Comparison of ENCODE assay signal across 1 cellular context in genomic region chr16:85858984-85859817, GRCh38.
A peak's percentile ranks its signal among the peaks of the same experiment; 100 is the strongest.
TF ChIP-seq lines count a peak whose summit lies in the region.

No MANE protein-coding gene starts in this region.

TF ChIP-seq in HepG2, 621 proteins besides CTCF, POLR2A, EP300 and RAD21:
- TF ChIP-seq DPF2 (CRISPR knock-in tag; IDR thresholded peaks at IDR 0.05; ENCODE audit: borderline replicate concordance, low read depth) (no peak), TIGD3 (CRISPR knock-in tag; IDR thresholded peaks at IDR 0.05; ENCODE audit: borderline replicate concordance) (no peak), GABPB1 (CRISPR knock-in tag; IDR thresholded peaks at IDR 0.05) (no peak), ELF4 (CRISPR knock-in tag; IDR thresholded peaks at IDR 0.05; ENCODE audit: borderline replicate concordance) (no peak), BCLAF1 (IDR thresholded peaks at IDR 0.05) (no peak), TRIM22 (IDR thresholded peaks at IDR 0.05) (0 out of 2 replicates have a peak, but pooled peaks have one; percentile 66), ZFX (CRISPR knock-in tag; IDR thresholded peaks at IDR 0.05; ENCODE audit: low read depth) (no peak), KMT2A (CRISPR knock-in tag; IDR thresholded peaks at IDR 0.05) (no peak)
TF ChIP-seq in HepG2: peak in this region for 1.
